In genomic region chrX:111168314-111168713, GRCh38 we compare ENCODE assay signal across 8 cellular contexts.
DNase-seq lines count a peak whose midpoint lies in the region; ATAC-seq and TF ChIP-seq lines count a peak whose summit lies in the region.

No MANE protein-coding gene starts in this region.

- ATAC-seq in GM21723 (IDR thresholded peaks at IDR 0.05; ENCODE audit: unreplicated experiment) = no peak
- ATAC-seq in stimulated activated naive CD8-positive, alpha-beta T cell treated with anti-CD3 and anti-CD28 coated beads, Interleukin-15, amount 100 ng/mL, for 72 hours = no peak

- CTCF ChIA-PET in Calu3 (lab: Charles Lee) = no interaction called here

- H3K4me1 Mint-ChIP-seq in chondrocyte (ENCODE audit: low read depth) = no peaks in the 10 kb centered on the region
- no peaks in the 10 kb centered on the region for H3K4me1 Mint-ChIP-seq in Calu3 (ENCODE audit: low read depth, unreplicated experiment)
- H3K4me1 Mint-ChIP-seq in stimulated activated naive CD8-positive, alpha-beta T cell treated with anti-CD3 and anti-CD28 coated beads, Interleukin-15, amount 100 ng/mL, for 72 hours = no peaks in the 10 kb centered on the region

- H3K9me3 Mint-ChIP-seq in chondrocyte (ENCODE audit: low read depth) (no peaks in the 10 kb centered on the region), Calu3 (ENCODE audit: low read depth, unreplicated experiment) (no peaks in the 10 kb centered on the region)
- H3K9me3 Mint-ChIP-seq in stimulated activated naive CD8-positive, alpha-beta T cell treated with anti-CD3 and anti-CD28 coated beads, Interleukin-15, amount 100 ng/mL, for 72 hours = no peaks in the 10 kb centered on the region

- TF ChIP-seq CTCF in chondrocyte (IDR thresholded peaks at IDR 0.05) = peak; percentile 43
- no peak for TF ChIP-seq CTCF in Calu3 (IDR thresholded peaks at IDR 0.05; ENCODE audit: unreplicated experiment)

- BruUV-seq in Calu3 (replicated peaks; lab: Mats Ljungman, UMichigan) = no TSS peak

- H3K27ac Mint-ChIP-seq in chondrocyte (ENCODE audit: unreplicated experiment) (no peak overlapping the region), Calu3 (ENCODE audit: unreplicated experiment) (no peak overlapping the region)
- no peak overlapping the region for H3K27ac Mint-ChIP-seq in stimulated activated naive CD8-positive, alpha-beta T cell treated with anti-CD3 and anti-CD28 coated beads, Interleukin-15, amount 100 ng/mL, for 72 hours

- DNase-seq in NCI-H510A treated with DMSO at 0.1 percent for 48 hours (lab: John Stamatoyannopoulos, UW) = peak; percentile 41
- DNase-seq in NCI-H510A (lab: John Stamatoyannopoulos, UW) = no peak
- peak; percentile 14 for DNase-seq in NCI-H2227 treated with DMSO at 0.1 percent for 48 hours (lab: John Stamatoyannopoulos, UW)
- no peak for DNase-seq in chondrocyte (ENCODE audit: low spot score)
- DNase-seq in renal cortical epithelial cell (ENCODE audit: low read depth) = peak; percentile 17
- DNase-seq in Calu3 = no peak
- no peak for DNase-seq in stimulated activated naive CD8-positive, alpha-beta T cell treated with anti-CD3 and anti-CD28 coated beads, Interleukin-15, amount 100 ng/mL, for 72 hours

- H3K27me3 Mint-ChIP-seq in chondrocyte (ENCODE audit: low read depth) = peaks cover 4% of the 10 kb centered on the region
- no peaks in the 10 kb centered on the region for H3K27me3 Mint-ChIP-seq in Calu3 (ENCODE audit: unreplicated experiment)
- no peaks in the 10 kb centered on the region for H3K27me3 Mint-ChIP-seq in stimulated activated naive CD8-positive, alpha-beta T cell treated with anti-CD3 and anti-CD28 coated beads, Interleukin-15, amount 100 ng/mL, for 72 hours

- intact Hi-C loops in Calu3 (cut with micrococcal nuclease; ENCODE audit: unreplicated experiment) = loop anchor here (5.0 kb wide), 1 partner anchor 74 kb away; no protein-coding TSS in a partner anchor

- H3K36me3 Mint-ChIP-seq in chondrocyte (ENCODE audit: low read depth) (no peaks in the 10 kb centered on the region), Calu3 (ENCODE audit: insufficient read depth, unreplicated experiment) (no peaks in the 10 kb centered on the region)

- H3K4me3 Mint-ChIP-seq in chondrocyte (ENCODE audit: unreplicated experiment) (no peak overlapping the region), Calu3 (ENCODE audit: low read depth, unreplicated experiment) (no peak overlapping the region)
- no peak overlapping the region for H3K4me3 Mint-ChIP-seq in stimulated activated naive CD8-positive, alpha-beta T cell treated with anti-CD3 and anti-CD28 coated beads, Interleukin-15, amount 100 ng/mL, for 72 hours

Comparison
In these comparisons a context has a peak if more than half of its experiments do, and no peak if none do; other contexts are left out.
1. DNase-seq: peak in NCI-H510A treated with DMSO at 0.1 percent for 48 hours (single experiment), NCI-H2227 treated with DMSO at 0.1 percent for 48 hours (single experiment) and renal cortical epithelial cell (single experiment); none in NCI-H510A (single experiment), chondrocyte (single experiment), Calu3 (single experiment) and stimulated activated naive CD8-positive, alpha-beta T cell treated with anti-CD3 and anti-CD28 coated beads, Interleukin-15, amount 100 ng/mL, for 72 hours (0 of 2).